ENCODE assay signal across 8 cellular contexts in the genomic region with DNA sequence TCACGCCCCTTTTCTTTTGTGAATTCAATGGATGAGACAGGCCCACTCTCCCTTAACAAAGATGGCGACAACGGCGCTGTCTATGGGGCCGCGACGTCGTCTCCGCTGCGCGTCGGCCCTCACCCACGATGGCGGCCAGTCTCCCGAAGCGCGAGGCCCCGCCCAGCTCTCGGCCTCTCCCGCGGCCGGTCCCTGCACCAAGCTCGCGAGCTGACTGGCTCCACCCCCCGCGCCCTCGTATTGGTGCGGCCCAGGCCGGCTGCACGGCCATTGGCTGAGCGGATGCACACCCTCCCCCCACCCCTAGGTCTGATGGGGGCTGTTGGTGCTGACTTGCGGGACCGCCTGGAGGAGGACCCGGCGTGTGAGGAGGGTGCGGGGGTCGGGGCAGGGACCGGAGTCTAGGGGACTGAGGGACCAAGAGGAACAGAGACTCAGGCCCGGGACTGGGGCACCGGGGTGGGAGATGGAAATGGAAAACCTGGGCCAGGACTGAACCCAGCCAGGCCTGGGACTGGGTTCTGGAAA. TPM values are rescaled to one million over a fixed set of nuclear protein-coding genes. Genes with fewer than 3 reads are reported as not detected.
DNase-seq lines count a peak whose midpoint lies in the region; ATAC-seq and TF ChIP-seq lines count a peak whose summit lies in the region.

No MANE protein-coding gene starts in this region.

- intact Hi-C loops in MCF 10A (cut with micrococcal nuclease), result no loop called here

- TF ChIP-seq CTCF in VCaP (conservative IDR thresholded peaks at IDR 0.05) (no peak), MCF 10A (IDR thresholded peaks at IDR 0.05; ENCODE audit: unreplicated experiment) (no peak)

- peaks cover 12% of the 10 kb centered on the region for H3K4me1 ChIP-seq in iPS-18a (ENCODE audit: control insufficient read depth, low read depth, low read length)

- POLR2A ChIA-PET in MCF 10A (lab: Yijun Ruan, JAX), result interaction anchor here (0.5 to 2.3 kb wide), 5 partner anchors 10 to 663 kb away, joined by 3 to 21 read pairs (median 3); partner anchors contain the start of gene CA11

- no TSS peak for BruUV-seq in MCF 10A (replicated peaks; lab: Mats Ljungman, UMichigan)

- H3K4me3 Mint-ChIP-seq in MCF 10A (ENCODE audit: unreplicated experiment), result peak overlapping the region; percentile 71

- DNase-seq in NCI-H1930 (lab: John Stamatoyannopoulos, UW), result peak; percentile 98 to 99
- peak; percentile 95 for DNase-seq in MCF 10A (ENCODE audit: unreplicated experiment)
- peak; percentile 92 for DNase-seq in skeletal muscle cell (ENCODE audit: low read depth)
- no peak for DNase-seq in OCI-M2 (lab: John Stamatoyannopoulos, UW; ENCODE audit: unreplicated experiment)

- H3K27ac ChIP-seq in VCaP, result peak overlapping the region; percentile 90
- peak overlapping the region; percentile 85 for H3K27ac ChIP-seq in iPS-18a (ENCODE audit: low read length)

- H3K9ac ChIP-seq in iPS-18a (ENCODE audit: low read length), result peak overlapping the region; percentile 79

- CTCF ChIA-PET in MCF 10A (lab: Yijun Ruan, JAX), result no interaction called here

- H3K36me3 Mint-ChIP-seq in MCF 10A (ENCODE audit: insufficient read depth, unreplicated experiment), result peaks cover 23% of the 10 kb centered on the region

- H3K36me3 ChIP-seq in iPS-18a (ENCODE audit: control insufficient read depth, low read depth, low read length), result no peaks in the 10 kb centered on the region

- H3K4me3 ChIP-seq in GM08714 (ENCODE audit: low read length) (peak overlapping the region; percentile 60; the same call in 1 of the 2 replicates), iPS-18a (ENCODE audit: low read length) (peak overlapping the region; percentile 91), skeletal muscle cell (ENCODE audit: low read depth, low read length) (peak overlapping the region; percentile 54)

- H3K27me3 Mint-ChIP-seq in MCF 10A (ENCODE audit: insufficient read depth, unreplicated experiment), result no peaks in the 10 kb centered on the region

- peaks cover 34% of the 10 kb centered on the region for H3K4me1 Mint-ChIP-seq in MCF 10A (ENCODE audit: insufficient read depth, unreplicated experiment)

- peak overlapping the region; percentile 78 for H3K27ac Mint-ChIP-seq in MCF 10A (ENCODE audit: low read depth, unreplicated experiment)

- H3K9me3 ChIP-seq in iPS-18a (ENCODE audit: control insufficient read depth, low read depth, low read length), result no peaks in the 10 kb centered on the region

- peak; percentile 64 for ATAC-seq in HG02678 (IDR thresholded peaks at IDR 0.05; ENCODE audit: unreplicated experiment)

- H3K9me3 Mint-ChIP-seq in MCF 10A (ENCODE audit: unreplicated experiment), result no peaks in the 10 kb centered on the region

- H3K27me3 ChIP-seq in iPS-18a (ENCODE audit: control insufficient read depth, insufficient read depth, low read length), result no peaks in the 10 kb centered on the region

RNA-seq across cellular contexts. Expression of gene SPHK2, which starts 4.8 kb away (rescaled TPM):
- total RNA-seq in MCF 10A (2022), result 16.3 and 18.2 TPM in 2 replicates

RNA-seq across cellular contexts. Expression of gene RPL18, which starts 5.2 kb away (rescaled TPM):
- 1,536 and 1,736 TPM in 2 replicates for total RNA-seq in MCF 10A (2022)

RNA-seq across cellular contexts. Expression of gene FAM83E, which starts 9.3 kb away (rescaled TPM):
- total RNA-seq in MCF 10A (2022), result 0.89 and 2.8 TPM in 2 replicates

RNA-seq across cellular contexts. Expression of gene DBP, which starts 13.0 kb away (rescaled TPM):
- 0.25 and 0.56 TPM in 2 replicates for total RNA-seq in MCF 10A (2022)

RNA-seq across cellular contexts. Expression of gene SPACA4, which starts 17.6 kb away (rescaled TPM):
- not detected in 2 replicates for total RNA-seq in MCF 10A (2022)
